ENCODE assay signal across 10 cellular contexts in genomic region chr5:107466233-107466769, GRCh38.
DNase-seq lines count a peak whose midpoint lies in the region; ATAC-seq and TF ChIP-seq lines count a peak whose summit lies in the region.
"Had no signal": no experiment of that assay in that cellular context is flagged by ENCODE, and none has a peak within 500 bp of the region (broad histone marks: within the 10 kb centered on the region; RNA-seq: fewer than 3 reads in every experiment).

No MANE protein-coding gene starts in this region.

- no peak for TF ChIP-seq CTCF in fibroblast of pulmonary artery (IDR thresholded peaks at IDR 0.05; ENCODE audit: low read length, missing control alignments)
- no peak for TF ChIP-seq CTCF in progenitor cell of endocrine pancreas (IDR thresholded peaks at IDR 0.05; ENCODE audit: unreplicated experiment)

- peak overlapping the region; percentile 88 for H3K27ac Mint-ChIP-seq in progenitor cell of endocrine pancreas
- H3K27ac Mint-ChIP-seq: activated naive CD8-positive, alpha-beta T cell treated with anti-CD3 and anti-CD28 coated beads for 36 hours had no signal

- in situ Hi-C loops in HAP-1 (cut with MboI; ENCODE audit: low sequenced_read_pairs): loop anchor here (25.0 kb wide), 1 partner anchor 196 kb away; the partner anchor contains the start of gene EFNA5

- no peaks in the 10 kb centered on the region for H3K27me3 ChIP-seq in HAP-1 (ENCODE audit: low read depth)

- H3K36me3 Mint-ChIP-seq in progenitor cell of endocrine pancreas (ENCODE audit: insufficient read depth): no peaks in the 10 kb centered on the region
- H3K36me3 Mint-ChIP-seq: activated naive CD8-positive, alpha-beta T cell treated with anti-CD3 and anti-CD28 coated beads for 36 hours had no signal

- no peak overlapping the region for H3K4me3 ChIP-seq in HAP-1
- H3K4me3 ChIP-seq in fibroblast of pulmonary artery (replicated peaks; ENCODE audit: low read depth, low read length): no peak overlapping the region
- H3K4me3 ChIP-seq: GM23248 had no signal

- DNase-seq in HAP-1 (ENCODE audit: low spot score in 2 of 2) (peak; percentile 59 to 71), T1000 (lab: John Stamatoyannopoulos, UW) (peak; percentile 4), fibroblast of pulmonary artery (ENCODE audit: low read depth) (peak; percentile 97), progenitor cell of endocrine pancreas (ENCODE audit: low spot score, unreplicated experiment) (no peak), T-helper 9 cell (no peak), NCI-H2227 treated with DMSO at 0.1 percent for 48 hours (lab: John Stamatoyannopoulos, UW) (no peak), left colon (no peak)
- DNase-seq: activated naive CD8-positive, alpha-beta T cell treated with anti-CD3 and anti-CD28 coated beads for 36 hours; GM23248 had no signal

- no peaks in the 10 kb centered on the region for H3K36me3 ChIP-seq in HAP-1 (replicated peaks)

- no peaks in the 10 kb centered on the region for H3K27me3 Mint-ChIP-seq in progenitor cell of endocrine pancreas

- no peaks in the 10 kb centered on the region for H3K9me3 Mint-ChIP-seq in progenitor cell of endocrine pancreas (ENCODE audit: low read depth)
- H3K9me3 Mint-ChIP-seq: activated naive CD8-positive, alpha-beta T cell treated with anti-CD3 and anti-CD28 coated beads for 36 hours had no signal

- H3K4me3 Mint-ChIP-seq in progenitor cell of endocrine pancreas (ENCODE audit: low read depth): no peak overlapping the region
- H3K4me3 Mint-ChIP-seq: activated naive CD8-positive, alpha-beta T cell treated with anti-CD3 and anti-CD28 coated beads for 36 hours had no signal

- peaks cover 76% of the 10 kb centered on the region for H3K4me1 ChIP-seq in HAP-1

- no peaks in the 10 kb centered on the region for H3K9me3 ChIP-seq in HAP-1

- ATAC-seq in GM18519 (IDR thresholded peaks at IDR 0.05; ENCODE audit: low FRiP score, unreplicated experiment): no peak
- no peak for ATAC-seq in left colon

- intact Hi-C loops in left colon (cut with DNase I, micrococcal nuclease): no loop called here

- peaks cover 40% of the 10 kb centered on the region for H3K4me1 Mint-ChIP-seq in progenitor cell of endocrine pancreas (ENCODE audit: low read depth)

Comparison
In these comparisons a context has a peak if more than half of its experiments do, and no peak if none do; other contexts are left out.
1. DNase-seq: peak in HAP-1 (2 of 2), T1000 (single experiment) and fibroblast of pulmonary artery (single experiment); none in progenitor cell of endocrine pancreas (single experiment), T-helper 9 cell (single experiment), NCI-H2227 treated with DMSO at 0.1 percent for 48 hours (single experiment) and left colon (0 of 2).